Comparison of ENCODE assay signal across 8 cellular contexts in genomic region chr5:177071671-177072385, GRCh38. TPM values are rescaled to one million over a fixed set of nuclear protein-coding genes. Genes with fewer than 3 reads are reported as not detected.
DNase-seq lines count a peak whose midpoint lies in the region; FAIRE-seq and TF ChIP-seq lines count a peak whose summit lies in the region.

No MANE protein-coding gene starts in this region.

- peak overlapping the region; percentile 1 for H3K4me3 Mint-ChIP-seq in neural crest cell

- peaks cover 4% of the 10 kb centered on the region for H3K36me3 Mint-ChIP-seq in neural crest cell (ENCODE audit: low read depth)

- intact Hi-C loops in PC-9 (cut with micrococcal nuclease; ENCODE audit: unreplicated experiment), result loop anchor here (1.0 kb wide), 1 partner anchor 40 kb away; no protein-coding TSS in a partner anchor

- H3K4me1 ChIP-seq in PC-9 (replicated peaks; ENCODE audit: insufficient read depth) (no peaks in the 10 kb centered on the region), suprapubic skin (peaks cover 6% of the 10 kb centered on the region)

- no peaks in the 10 kb centered on the region for H3F3A ChIP-seq in PC-9 (ENCODE audit: insufficient read depth, low read depth)

- TF ChIP-seq EP300 in suprapubic skin (IDR thresholded peaks at IDR 0.05), result no peak

- peak; percentile 91 for TF ChIP-seq CTCF in BJ (IDR thresholded peaks at IDR 0.05; ENCODE audit: insufficient read depth, low read depth, low read length)
- TF ChIP-seq CTCF in PC-9 (conservative IDR thresholded peaks at IDR 0.05), result peak; percentile 94
- peak; percentile 89 for TF ChIP-seq CTCF in neural crest cell (conservative IDR thresholded peaks at IDR 0.05)
- TF ChIP-seq CTCF in suprapubic skin (IDR thresholded peaks at IDR 0.05), result peak; percentile 63 to 83

- H3K9me3 ChIP-seq in PC-9 (ENCODE audit: insufficient read depth, low read depth), result no peaks in the 10 kb centered on the region
- no peaks in the 10 kb centered on the region for H3K9me3 ChIP-seq in suprapubic skin

- H3K27me3 ChIP-seq in BJ (ENCODE audit: control insufficient read depth, insufficient read depth, low read length) (no peaks in the 10 kb centered on the region), PC-9 (ENCODE audit: insufficient read depth, low read depth) (no peaks in the 10 kb centered on the region), suprapubic skin (no peaks in the 10 kb centered on the region)

- H3K27ac ChIP-seq in PC-9 (no peak overlapping the region), suprapubic skin (no peak overlapping the region)

- H3K79me2 ChIP-seq in PC-9 (ENCODE audit: low read depth), result no peaks in the 10 kb centered on the region

- no peaks in the 10 kb centered on the region for H3K9me3 Mint-ChIP-seq in neural crest cell

- H3K4me3 ChIP-seq in BJ (ENCODE audit: low read depth, low read length), result peak overlapping the region; percentile 17; the same call in 1 of the 2 replicates
- H3K4me3 ChIP-seq in Jurkat, Clone E6-1 (ENCODE audit: low read length), result no peak overlapping the region
- H3K4me3 ChIP-seq in PC-9, result no peak overlapping the region
- H3K4me3 ChIP-seq in suprapubic skin, result no peak overlapping the region

- no peaks in the 10 kb centered on the region for H4K20me1 ChIP-seq in PC-9 (ENCODE audit: insufficient read depth)

- H3K4me1 Mint-ChIP-seq in neural crest cell, result peaks cover 5% of the 10 kb centered on the region

- POLR2A ChIA-PET in BJ (lab: Charles Lee), result interaction anchor here (0.5 kb wide), 1 partner anchor 9 kb away, joined by 4 read pairs; no protein-coding TSS in a partner anchor
- POLR2A ChIA-PET in PC-9 (lab: Charles Lee; ENCODE audit: unreplicated experiment), result interaction anchor here (0.6 kb wide), 2 partner anchors 21 to 50 kb away, joined by 3 read pairs; no protein-coding TSS in a partner anchor

- peaks cover 2% of the 10 kb centered on the region for H3K36me3 ChIP-seq in BJ (ENCODE audit: control insufficient read depth, insufficient read depth, low read length)
- H3K36me3 ChIP-seq in PC-9 (ENCODE audit: low read depth), result no peaks in the 10 kb centered on the region
- peaks cover 17% of the 10 kb centered on the region for H3K36me3 ChIP-seq in suprapubic skin

- no TSS peak for BruUV-seq in PC-9 (replicated peaks; lab: Mats Ljungman, UMichigan)

- DNase-seq in BJ (ENCODE audit: low read depth) (peak; percentile 49), GM19239 (ENCODE audit: insufficient read length, low spot score) (peak; percentile 64), PC-9 (peak; percentile 67 to 75), activated T-cell treated with anti-CD3 and anti-CD28 coated beads for 4 hours (peak; percentile 73), fibroblast of gingiva (ENCODE audit: low read depth) (peak; percentile 65), neural crest cell (ENCODE audit: low read depth, low spot score) (peak; percentile 88), suprapubic skin (ENCODE audit: low spot score in 2 of 2) (no peak)
- peak; percentile 85 for DNase-seq in Jurkat, Clone E6-1 (ENCODE audit: low read depth, low spot score)

- no peak for TF ChIP-seq POLR2A in suprapubic skin (IDR thresholded peaks at IDR 0.05)

- CTCF ChIA-PET in BJ (lab: Yijun Ruan, JAX), result interaction anchor here (0.5 to 10.2 kb wide), 27 partner anchors 8 to 412 kb away, joined by 3 to 105 read pairs (median 4); partner anchors contain the start of genes FGFR4 and UIMC1
- CTCF ChIA-PET in PC-9 (lab: Charles Lee), result interaction anchor here (0.6 to 3.8 kb wide), 10 partner anchors 12 to 534 kb away, joined by 3 to 22 read pairs (median 4); partner anchors contain the start of gene RNF44

- H3K27me3 Mint-ChIP-seq in neural crest cell (ENCODE audit: low read depth), result no peaks in the 10 kb centered on the region

- no peaks in the 10 kb centered on the region for H3K9me2 ChIP-seq in PC-9 (ENCODE audit: insufficient read depth)

- H2AFZ ChIP-seq in PC-9, result no peak overlapping the region

- no peak overlapping the region for H3K27ac Mint-ChIP-seq in neural crest cell (ENCODE audit: unreplicated experiment)

- 18% methylated on average over 6 of the region's 6 CpGs for WGBS in suprapubic skin

- peak; percentile 96 for FAIRE-seq in GM19239 (lab: Jason Lieb, UNC)

- H3K4me2 ChIP-seq in PC-9, result no peak overlapping the region

RNA-seq across cellular contexts. Expression of gene FGFR4, which starts 14.9 kb away (rescaled TPM):
- 0.10 and 0.12 TPM in 2 replicates for polyA plus RNA-seq in BJ (2011; rRNA removed)
- polyA minus RNA-seq in BJ (2011; rRNA and poly(A)+ RNA removed), result 0.14 TPM in 1 of 2 replicates, not detected in the other
- 13.1 TPM for polyA plus RNA-seq in Jurkat, Clone E6-1 (2012; ENCODE audit: insufficient read depth, insufficient read length)
- 14.7 and 16.7 TPM in 2 replicates for total RNA-seq in PC-9 (2021)
- 5.4 and 7.1 TPM in 2 replicates for total RNA-seq in neural crest cell
- 10 to 100 TPM in 1 of 4 donors, 1 to 10 TPM in 3; 1.8 to 12.2 (median 5.4) TPM for total RNA-seq in suprapubic skin

RNA-seq across cellular contexts. Expression of gene ZNF346, which starts 49.3 kb away (rescaled TPM):
- 14.4 and 16.8 TPM in 2 replicates for polyA plus RNA-seq in BJ (2011; rRNA removed)
- 14.6 and 17.3 TPM in 2 replicates for polyA minus RNA-seq in BJ (2011; rRNA and poly(A)+ RNA removed)
- polyA plus RNA-seq in Jurkat, Clone E6-1 (2012; ENCODE audit: insufficient read depth, insufficient read length), result 24.7 TPM
- total RNA-seq in PC-9 (2021), result 23.8 and 26.0 TPM in 2 replicates
- total RNA-seq in neural crest cell, result 39.6 and 41.5 TPM in 2 replicates
- total RNA-seq in suprapubic skin, result 10 to 100 TPM; 13.9 to 29.0 (median 15.8) TPM

Comparison
In these comparisons a context has a peak if more than half of its experiments do, and no peak if none do; other contexts are left out.
1. DNase-seq: peak in BJ (single experiment), GM19239 (single experiment), Jurkat, Clone E6-1 (single experiment), PC-9 (2 of 2), activated T-cell treated with anti-CD3 and anti-CD28 coated beads for 4 hours (single experiment), fibroblast of gingiva (single experiment) and neural crest cell (single experiment); none in suprapubic skin (0 of 2).
2. Peak in every context shown above with its lines, with median percentiles within 50 percentile points of each other: CTCF ChIP-seq.